Comparison of ENCODE assay signal across 11 cellular contexts in genomic region chr3:149968216-149968615, GRCh38. TPM values are rescaled to one million over a fixed set of nuclear protein-coding genes. Genes with fewer than 3 reads are reported as not detected.
DNase-seq lines count a peak whose midpoint lies in the region; FAIRE-seq and TF ChIP-seq lines count a peak whose summit lies in the region.
"Had no signal": no experiment of that assay in that cellular context is flagged by ENCODE, and none has a peak within 500 bp of the region (broad histone marks: within the 10 kb centered on the region; RNA-seq: fewer than 3 reads in every experiment).

No MANE protein-coding gene starts in this region.

- peak overlapping the region; percentile 76 to 93 for H3K4me3 ChIP-seq in SK-N-SH (ENCODE audit: low read depth in 2 of 2, low read length in 1 of 2)
- peak overlapping the region; percentile 85 for H3K4me3 ChIP-seq in iPS-11a (ENCODE audit: low read depth, low read length)
- no peak overlapping the region for H3K4me3 ChIP-seq in CD8-positive, alpha-beta memory T cell (ENCODE audit: low read length)

- peaks cover 8 to 21% of the 10 kb centered on the region in 2 experiments; a peak in 3 of 4 replicates for H3K4me1 ChIP-seq in SK-N-SH (ENCODE audit: control insufficient read depth in 1 of 2, insufficient read depth in 2 of 2, low read depth in 1 of 2, low read length in 1 of 2)
- H3K4me1 ChIP-seq in CD8-positive, alpha-beta memory T cell (ENCODE audit: insufficient read depth, low read length): peaks cover 10% of the 10 kb centered on the region

- H2AFZ ChIP-seq in SK-N-SH (ENCODE audit: low read depth): no peak overlapping the region

- H3K4me2 ChIP-seq in SK-N-SH: peak overlapping the region; percentile 80

- WGBS in SK-N-SH (ENCODE audit: low lambda C conversion rate): 14% methylated on average over 8 of the region's 8 CpGs

- 0 out of 2 replicates have a peak, but pooled peaks have one; percentile 1 for TF ChIP-seq RAD21 in SK-N-SH (IDR thresholded peaks at IDR 0.05; ENCODE audit: low read length)

- peaks cover 51% of the 10 kb centered on the region for H4K20me1 ChIP-seq in SK-N-SH (ENCODE audit: insufficient read depth)

- H3K36me3 Mint-ChIP-seq in CD8-positive, alpha-beta memory T cell: peaks cover 0 to 13% (median 0%) of the 10 kb centered on the region in 3 donors

- no peaks in the 10 kb centered on the region for H3K27me3 ChIP-seq in SK-N-SH (ENCODE audit: insufficient read depth)
- H3K27me3 ChIP-seq in CD8-positive, alpha-beta memory T cell (ENCODE audit: insufficient read depth, low read length, poor library complexity, severe bottlenecking): no peaks in the 10 kb centered on the region

- H3K27ac Mint-ChIP-seq in CD8-positive, alpha-beta memory T cell: no peak overlapping the region
- H3K27ac Mint-ChIP-seq: activated CD8-positive, alpha-beta T cell treated with anti-CD3 and anti-CD28 coated beads for 36 hours had no signal

- FAIRE-seq in D721Med (lab: Jason Lieb, UNC): no peak

- POLR2A ChIA-PET in SK-N-SH (lab: Yijun Ruan, JAX): no interaction called here
- POLR2A ChIA-PET in CD8-positive, alpha-beta memory T cell (lab: Charles Lee): no interaction called here

- no peaks in the 10 kb centered on the region for H3K9me3 Mint-ChIP-seq in CD8-positive, alpha-beta memory T cell
- H3K9me3 Mint-ChIP-seq: activated CD8-positive, alpha-beta T cell treated with anti-CD3 and anti-CD28 coated beads for 36 hours had no signal

- H3K4me3 Mint-ChIP-seq in CD8-positive, alpha-beta memory T cell: peak overlapping the region in 1 of 7 donors; percentile 18
- H3K4me3 Mint-ChIP-seq: activated CD8-positive, alpha-beta T cell treated with anti-CD3 and anti-CD28 coated beads for 36 hours had no signal

- no peaks in the 10 kb centered on the region for H3K9me2 ChIP-seq in SK-N-SH

- peak overlapping the region; percentile 94 to 98 for H3K27ac ChIP-seq in SK-N-SH (ENCODE audit: low read depth in 2 of 2, low read length in 1 of 2)
- no peak overlapping the region for H3K27ac ChIP-seq in CD8-positive, alpha-beta memory T cell (ENCODE audit: low read depth, low read length)

- CTCF ChIA-PET in SK-N-SH (lab: Yijun Ruan, JAX): interaction anchor here (0.6 to 11.5 kb wide), 10 partner anchors 10 to 294 kb away, joined by 3 to 134 read pairs (median 12); no protein-coding TSS in a partner anchor
- CTCF ChIA-PET in CD8-positive, alpha-beta memory T cell (lab: Charles Lee): interaction anchor here (1.2 kb wide), 1 partner anchor 15 kb away, joined by 3 read pairs; no protein-coding TSS in a partner anchor

- peaks cover 8 to 13% of the 10 kb centered on the region in 2 donors for H3K27me3 Mint-ChIP-seq in CD8-positive, alpha-beta memory T cell

- no peaks in the 10 kb centered on the region for H3K9me3 ChIP-seq in SK-N-SH
- no peaks in the 10 kb centered on the region for H3K9me3 ChIP-seq in CD8-positive, alpha-beta memory T cell (ENCODE audit: low read length)

- peaks cover 97% of the 10 kb centered on the region for H3K79me2 ChIP-seq in SK-N-SH (ENCODE audit: insufficient read depth)

- TF ChIP-seq EP300 in SK-N-SH (IDR thresholded peaks at IDR 0.05; ENCODE audit: borderline replicate concordance in 1 of 2, low read depth in 1 of 2, low read length in 1 of 2): no peak

- DNase-seq in A172 (ENCODE audit: low spot score): peak; percentile 61
- DNase-seq in HCEC 1CT: peak; percentile 24
- DNase-seq in SK-N-SH: no peak
- no peak for DNase-seq in activated CD4-positive, CD25-positive, alpha-beta regulatory T cell (lab: John Stamatoyannopoulos, UW)
- no peak for DNase-seq in activated CD4-positive, alpha-beta T cell treated with anti-CD3 and anti-CD28 coated beads, Interleukin-2, amount 50 U/mL, for 48 hours
- no peak for DNase-seq in D721Med (ENCODE audit: insufficient read length, low spot score)
- DNase-seq in CD8-positive, alpha-beta memory T cell: no peak
- DNase-seq: activated CD8-positive, alpha-beta T cell treated with anti-CD3 and anti-CD28 coated beads for 36 hours; DND-41; NCI-H1092 had no signal

- peaks cover 19% of the 10 kb centered on the region for H3F3A ChIP-seq in SK-N-SH (replicated peaks; ENCODE audit: insufficient read depth)

- peaks cover 49 to 50% of the 10 kb centered on the region in 2 experiments for H3K36me3 ChIP-seq in SK-N-SH (replicated peaks in 1 of 2; ENCODE audit: control insufficient read depth in 1 of 2, insufficient read depth in 2 of 2, low read length in 1 of 2)
- no peaks in the 10 kb centered on the region for H3K36me3 ChIP-seq in CD8-positive, alpha-beta memory T cell (ENCODE audit: insufficient read depth, low read length)

- peak overlapping the region; percentile 96 for H3K9ac ChIP-seq in SK-N-SH

- H3K4me1 Mint-ChIP-seq in CD8-positive, alpha-beta memory T cell: peaks cover 14 to 27% (median 23%) of the 10 kb centered on the region in 3 donors

- TF ChIP-seq CTCF in SK-N-SH (IDR thresholded peaks at IDR 0.05) (no peak), D721Med (IDR thresholded peaks at IDR 0.05; ENCODE audit: insufficient read depth, missing control alignments) (no peak)

TF ChIP-seq in SK-N-SH, 30 proteins besides CTCF, POLR2A, EP300 and RAD21:
- TF ChIP-seq SIN3A (IDR thresholded peaks at IDR 0.05; ENCODE audit: borderline replicate concordance, low read depth, low read length) (peak; percentile 65; the same call in 1 of the 2 replicates), MAX (IDR thresholded peaks at IDR 0.05; ENCODE audit: low read depth) (peak; percentile 43; the same call in 1 of the 2 replicates), POLR2AphosphoS5 (IDR thresholded peaks at IDR 0.05; ENCODE audit: low read depth, low read length) (0 out of 2 replicates have a peak, but pooled peaks have one; percentile 15), MEF2A (IDR thresholded peaks at IDR 0.05; ENCODE audit: borderline replicate concordance, low read depth) (no peak)

RNA-seq across cellular contexts. Expression of gene PFN2, which starts 2.5 kb away (rescaled TPM):
- 283 and 321 TPM in 2 replicates for total RNA-seq in A172 (2014; rRNA removed; shearing (Covaris generic))
- 594 and 851 TPM in 2 replicates for polyA plus RNA-seq in SK-N-SH (2012; rRNA removed)
- polyA plus RNA-seq in SK-N-SH (2012; cell fraction: cytosol; rRNA removed): 877 and 880 TPM in 2 replicates
- 163 and 392 TPM in 2 replicates for polyA plus RNA-seq in SK-N-SH (2012; cell fraction: nucleus; rRNA removed)
- 1 to 10 TPM; 2.7 to 3.4 TPM for total RNA-seq in CD8-positive, alpha-beta memory T cell
- 5.3 TPM for polyA plus RNA-seq in CD8-positive, alpha-beta memory T cell

Comparison
In these comparisons a context has a peak if more than half of its experiments do, and no peak if none do; other contexts are left out.
1. DNase-seq: peak in A172 (single experiment) and HCEC 1CT (single experiment); none in SK-N-SH (single experiment), activated CD4-positive, CD25-positive, alpha-beta regulatory T cell (0 of 4), activated CD4-positive, alpha-beta T cell treated with anti-CD3 and anti-CD28 coated beads, Interleukin-2, amount 50 U/mL, for 48 hours (0 of 2), D721Med (single experiment) and CD8-positive, alpha-beta memory T cell (0 of 5).
2. RNA of gene PFN2, which starts 2.5 kb away (total RNA-seq): 283 to 321 TPM in A172; 2.7 to 3.4 TPM in CD8-positive, alpha-beta memory T cell; every median in the first group is over 10 times any median in the second.